Comparison of ENCODE assay signal across 2 cellular contexts in genomic region chr20:54201268-54201846, GRCh38.
TF ChIP-seq lines count a peak whose summit lies in the region.

No MANE protein-coding gene starts in this region.

TF ChIP-seq in HepG2, 621 proteins besides CTCF, POLR2A, EP300 and RAD21:
- TF ChIP-seq THYN1 (CRISPR knock-in tag; IDR thresholded peaks at IDR 0.05; ENCODE audit: borderline replicate concordance, low read depth), result no peak
- TF ChIP-seq HNF1A (IDR thresholded peaks at IDR 0.05; ENCODE audit: low read depth), result no peak
- TF ChIP-seq HNF1A (CRISPR knock-in tag; IDR thresholded peaks at IDR 0.05; ENCODE audit: borderline replicate concordance), result no peak
- TF ChIP-seq AHDC1 (CRISPR knock-in tag; IDR thresholded peaks at IDR 0.05; ENCODE audit: borderline replicate concordance), result no peak
- peak; percentile 69 for TF ChIP-seq MAFF (IDR thresholded peaks at IDR 0.05; ENCODE audit: low read depth, low read length)
- TF ChIP-seq MAFK (conservative IDR thresholded peaks at IDR 0.05 in 1 of 2, IDR thresholded peaks at IDR 0.05 in 1 of 2; ENCODE audit: low read length in 2 of 2), result peak; percentile 69 to 81

TF ChIP-seq in WTC11, 78 proteins besides CTCF, POLR2A, EP300 and RAD21:
- TF ChIP-seq FOXP1 (CRISPR knock-in tag; IDR thresholded peaks at IDR 0.05; ENCODE audit: borderline replicate concordance) (no peak), EMX1 (CRISPR knock-in tag; IDR thresholded peaks at IDR 0.05) (no peak), FOXP4 (CRISPR knock-in tag; IDR thresholded peaks at IDR 0.05) (no peak), GRHL2 (CRISPR knock-in tag; IDR thresholded peaks at IDR 0.05; ENCODE audit: insufficient replicate concordance, severe bottlenecking) (no peak), TEAD4 (CRISPR knock-in tag; IDR thresholded peaks at IDR 0.05) (no peak), ZNF121 (CRISPR knock-in tag; IDR thresholded peaks at IDR 0.05) (no peak), ZNF263 (CRISPR knock-in tag; IDR thresholded peaks at IDR 0.05; ENCODE audit: low read depth) (no peak), HMGA2 (CRISPR knock-in tag; IDR thresholded peaks at IDR 0.05) (no peak), STAT6 (CRISPR knock-in tag; conservative IDR thresholded peaks at IDR 0.05; ENCODE audit: low read depth) (no peak), ARID4B (CRISPR knock-in tag; IDR thresholded peaks at IDR 0.05; ENCODE audit: borderline replicate concordance) (no peak), IRF2 (CRISPR knock-in tag; IDR thresholded peaks at IDR 0.05; ENCODE audit: borderline replicate concordance, low read depth) (no peak), NR2C2 (CRISPR knock-in tag; IDR thresholded peaks at IDR 0.05) (no peak), ZNF281 (CRISPR knock-in tag; IDR thresholded peaks at IDR 0.05) (no peak), NR3C1 (CRISPR knock-in tag; conservative IDR thresholded peaks at IDR 0.05; ENCODE audit: low read depth) (no peak), CBFB (CRISPR knock-in tag; IDR thresholded peaks at IDR 0.05; ENCODE audit: low read depth) (no peak), MAX (CRISPR knock-in tag; IDR thresholded peaks at IDR 0.05) (no peak), ZNF512 (CRISPR knock-in tag; IDR thresholded peaks at IDR 0.05; ENCODE audit: borderline replicate concordance) (no peak), SMAD3 (CRISPR knock-in tag; IDR thresholded peaks at IDR 0.05; ENCODE audit: borderline replicate concordance) (no peak), ERG (CRISPR knock-in tag; IDR thresholded peaks at IDR 0.05) (no peak), CREM (CRISPR knock-in tag; IDR thresholded peaks at IDR 0.05) (no peak)
